ENCODE assay signal across 25 cellular contexts in the genomic region with DNA sequence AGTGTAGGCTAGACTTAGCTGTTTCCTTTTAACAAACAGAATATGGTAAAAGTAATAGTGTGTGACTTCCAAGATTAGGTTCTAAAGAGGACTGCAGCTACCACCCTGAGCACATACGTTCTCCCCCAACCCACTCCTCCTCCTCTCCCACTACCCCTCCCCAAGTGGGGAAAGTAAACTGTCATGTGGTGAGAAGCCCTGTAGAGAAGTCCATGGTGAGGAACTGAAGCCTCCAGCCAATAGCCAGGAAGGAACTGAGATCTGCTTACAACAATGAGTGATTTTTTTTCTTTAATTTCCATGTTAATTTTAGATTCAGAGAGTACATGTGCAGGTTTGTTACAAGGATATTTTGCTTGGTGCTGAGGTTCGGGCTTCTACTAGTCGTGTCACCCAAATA.
"Had no signal": no experiment of that assay in that cellular context is flagged by ENCODE, and none has a peak within 500 bp of the region (broad histone marks: within the 10 kb centered on the region; RNA-seq: fewer than 3 reads in every experiment).

No MANE protein-coding gene starts in this region.

- H3K9me3 Mint-ChIP-seq: endodermal cell had no signal

- H3K4me1 ChIP-seq: esophagus squamous epithelium, gastrocnemius medialis, left lung, lower lobe of right lung had no signal

- ATAC-seq: effector memory CD8-positive, alpha-beta T cell; esophagus mucosa; gastrocnemius medialis; heart right ventricle; left cardiac atrium; left lung; left ventricle myocardium superior; lower lobe of right lung had no signal

- H3K4me3 ChIP-seq: coronary artery, esophagus squamous epithelium, gastrocnemius medialis, heart right ventricle, left lung, lower lobe of right lung had no signal

- FAIRE-seq: colon, endometrium, islet of Langerhans, keratinocyte had no signal

- H3K27me3 Mint-ChIP-seq: effector memory CD8-positive, alpha-beta T cell had no signal

- DNase-seq: effector CD8-positive, alpha-beta T cell; effector memory CD8-positive, alpha-beta T cell; endodermal cell; erythroblast; esophagus squamous epithelium; foreskin fibroblast; foreskin melanocyte; gastrocnemius medialis; glutamatergic neuron; head of caudate nucleus; heart right ventricle; hippocampal formation; left cardiac atrium; left lung; left ventricle myocardium superior; lower lobe of right lung; mesenchymal stem cell; midbrain had no signal

- H3K27me3 ChIP-seq: esophagus squamous epithelium, gastrocnemius medialis, heart right ventricle, left lung had no signal

- H3K36me3 ChIP-seq: esophagus squamous epithelium, gastrocnemius medialis, heart right ventricle, left lung, lower lobe of right lung had no signal

- H3K9me3 ChIP-seq: esophagus squamous epithelium, gastrocnemius medialis, left lung, lower lobe of right lung had no signal

- H3K27ac Mint-ChIP-seq: effector memory CD8-positive, alpha-beta T cell; endodermal cell had no signal

- H3K27ac ChIP-seq: coronary artery, epithelial cell of prostate, esophagus squamous epithelium, gastrocnemius medialis, heart right ventricle, left lung, lower lobe of right lung had no signal

- H3K4me3 Mint-ChIP-seq: effector memory CD8-positive, alpha-beta T cell; endodermal cell had no signal
